12 cellular contexts compared by ENCODE assay signal in genomic region chr11:65554842-65555395, GRCh38. TPM values are rescaled to one million over a fixed set of nuclear protein-coding genes. Genes with fewer than 3 reads are reported as not detected.
DNase-seq lines count a peak whose midpoint lies in the region; ATAC-seq, FAIRE-seq and TF ChIP-seq lines count a peak whose summit lies in the region.
"Had no signal": no experiment of that assay in that cellular context is flagged by ENCODE, and none has a peak within 500 bp of the region (broad histone marks: within the 10 kb centered on the region; RNA-seq: fewer than 3 reads in every experiment).

No MANE protein-coding gene starts in this region.

- intact Hi-C loops in HepG2 (cut with micrococcal nuclease; ENCODE audit: unreplicated experiment) (no loop called here), right lobe of liver (cut with DNase I) (no loop called here), natural killer cell (cut with micrococcal nuclease) (no loop called here)

- no peak for TF ChIP-seq CTCF in HepG2 (CRISPR knock-in tag; IDR thresholded peaks at IDR 0.05)
- TF ChIP-seq CTCF in right lobe of liver (IDR thresholded peaks at IDR 0.05): no peak
- TF ChIP-seq CTCF in natural killer cell (IDR thresholded peaks at IDR 0.05): no peak
- TF ChIP-seq CTCF in endodermal cell (conservative IDR thresholded peaks at IDR 0.05): no peak

- CTCF ChIA-PET in HepG2 (lab: Yijun Ruan, JAX; ENCODE audit: low intra/inter-chr PET ratio, low total read pairs): no interaction called here

- H3K27ac ChIP-seq in HepG2 (ENCODE audit: extremely low read length, insufficient read depth, low read length): no peak overlapping the region
- H3K27ac ChIP-seq in right lobe of liver: no peak overlapping the region
- H3K27ac ChIP-seq in endodermal cell (ENCODE audit: low read depth, low read length): no peak overlapping the region

- peaks cover 8% of the 10 kb centered on the region for H3K79me2 ChIP-seq in HepG2 (ENCODE audit: insufficient read depth, low read length)

- H3K9me3 Mint-ChIP-seq in natural killer cell (no peaks in the 10 kb centered on the region), endodermal cell (no peaks in the 10 kb centered on the region)

- no peak for TF ChIP-seq EP300 in HepG2 (IDR thresholded peaks at IDR 0.05; ENCODE audit: low read depth in 2 of 2, low read length in 2 of 2)
- TF ChIP-seq EP300 in HepG2 (CRISPR knock-in tag; IDR thresholded peaks at IDR 0.05; ENCODE audit: borderline replicate concordance): no peak

- H3K36me3 ChIP-seq in HepG2 (replicated peaks in 1 of 2; ENCODE audit: control insufficient read depth in 1 of 2, insufficient read depth in 2 of 2, low read length in 2 of 2) (no peaks in the 10 kb centered on the region; a peak in 1 of 5 replicates), right lobe of liver (no peaks in the 10 kb centered on the region), adipocyte (ENCODE audit: control insufficient read depth, insufficient read depth, low read length, severe bottlenecking) (peaks cover 9% of the 10 kb centered on the region), endodermal cell (ENCODE audit: control insufficient read depth, insufficient read depth, low read length) (no peaks in the 10 kb centered on the region)

- H3K27me3 ChIP-seq in HepG2 (ENCODE audit: control insufficient read depth in 1 of 2, insufficient read depth in 2 of 2, low read length in 2 of 2) (no peaks in the 10 kb centered on the region), right lobe of liver (no peaks in the 10 kb centered on the region), adipocyte (replicated peaks; ENCODE audit: control insufficient read depth, insufficient read depth, low read length) (no peaks in the 10 kb centered on the region), endodermal cell (ENCODE audit: control insufficient read depth, insufficient read depth, low read length, poor library complexity, severe bottlenecking) (peaks cover 15% of the 10 kb centered on the region)

- in situ Hi-C loops in HepG2 (cut with HindIII; ENCODE audit: extremely low pct_ligation_motif_present, low pct_unique_long_range_greater_than_20kb): loop anchor here (10.0 kb wide), 1 partner anchor 300 kb away; the partner anchor contains the start of gene CFL1

- no peak overlapping the region; a peak in 1 of 6 replicates for H3K4me3 ChIP-seq in HepG2 (replicated peaks in 1 of 3; ENCODE audit: insufficient read depth in 1 of 3, low read depth in 2 of 3, low read length in 3 of 3)
- no peak overlapping the region for H3K4me3 ChIP-seq in right lobe of liver
- H3K4me3 ChIP-seq in adipocyte (ENCODE audit: low read length): no peak overlapping the region
- no peak overlapping the region for H3K4me3 ChIP-seq in endodermal cell (ENCODE audit: low read length)

- H3K27me3 Mint-ChIP-seq in natural killer cell (ENCODE audit: low read depth in 2 of 2) (no peaks in the 10 kb centered on the region), endodermal cell (ENCODE audit: insufficient read depth) (peaks cover 64% of the 10 kb centered on the region)

- H3K4me3 Mint-ChIP-seq in natural killer cell: peak overlapping the region; percentile 60
- H3K4me3 Mint-ChIP-seq in endodermal cell: no peak overlapping the region

- peaks cover 10% of the 10 kb centered on the region; the same call in 1 of the 2 replicates for H4K20me1 ChIP-seq in HepG2 (ENCODE audit: insufficient read depth, low read length)

- H3K4me1 ChIP-seq in HepG2 (ENCODE audit: insufficient read depth, low read length): peaks cover 71% of the 10 kb centered on the region
- peaks cover 0 to 33% (median 7%) of the 10 kb centered on the region in 4 donors for H3K4me1 ChIP-seq in right lobe of liver
- peaks cover 35% of the 10 kb centered on the region for H3K4me1 ChIP-seq in adipocyte (ENCODE audit: control insufficient read depth, insufficient read depth, low read length)
- peaks cover 12% of the 10 kb centered on the region for H3K4me1 ChIP-seq in endodermal cell (ENCODE audit: control insufficient read depth, insufficient read depth, low read length)

- POLR2A ChIA-PET in HepG2 (lab: Yijun Ruan, JAX): interaction anchor here (0.8 kb wide), 1 partner anchor 30 kb away, joined by 4 read pairs; the partner anchor contains the start of gene SCYL1

- H3K9ac ChIP-seq in HepG2 (ENCODE audit: insufficient read depth, low read depth, low read length): no peak overlapping the region
- H3K9ac ChIP-seq in adipocyte (ENCODE audit: low read length): peak overlapping the region; percentile 37
- H3K9ac ChIP-seq in endodermal cell (ENCODE audit: extremely low read depth, low read length, poor library complexity, severe bottlenecking): no peak overlapping the region

- no peak for TF ChIP-seq POLR2A in HepG2 (IDR thresholded peaks at IDR 0.05; ENCODE audit: insufficient read depth in 1 of 2, low read depth in 2 of 2, low read length in 2 of 2)
- TF ChIP-seq POLR2A in right lobe of liver (IDR thresholded peaks at IDR 0.05): no peak

- no peak for DNase-seq in HepG2 (ENCODE audit: low spot score)
- DNase-seq in right lobe of liver: no peak
- no peak for DNase-seq in adipocyte (ENCODE audit: low read depth)
- no peak for DNase-seq in natural killer cell
- no peak for DNase-seq in activated effector memory CD4-positive, alpha-beta T cell treated with Interleukin-2 at 50 U/mL for 16 hours
- no peak for DNase-seq in endodermal cell
- DNase-seq in NCI-H526 treated with DMSO at 0.1 percent for 48 hours (lab: John Stamatoyannopoulos, UW): no peak
- DNase-seq in AML-193 (lab: John Stamatoyannopoulos, UW): no peak
- DNase-seq: KG1, NCI-H510A had no signal

- 0 out of 2 replicates have a peak overlapping the region, but pooled peaks have one; percentile 94 for H3K4me2 ChIP-seq in HepG2 (ENCODE audit: low read depth, low read length)

- H3K9me3 ChIP-seq in HepG2 (ENCODE audit: low read length) (no peaks in the 10 kb centered on the region), right lobe of liver (no peaks in the 10 kb centered on the region), adipocyte (ENCODE audit: control insufficient read depth, low read length) (no peaks in the 10 kb centered on the region), endodermal cell (ENCODE audit: control insufficient read depth, low read length) (no peaks in the 10 kb centered on the region)

- no peak overlapping the region for H2AFZ ChIP-seq in HepG2 (ENCODE audit: low read length)

- no TSS peak for BruUV-seq in HepG2 (replicated peaks; lab: Mats Ljungman, UMichigan)

- H3K36me3 Mint-ChIP-seq in natural killer cell (no peaks in the 10 kb centered on the region), endodermal cell (ENCODE audit: low read depth) (no peaks in the 10 kb centered on the region)

- 89% methylated on average over 4 of the region's 4 CpGs for WGBS in HepG2 (ENCODE audit: low lambda C conversion rate)
- WGBS in right lobe of liver (ENCODE audit: insufficient coverage, low coverage, low lambda C conversion rate, missing lambda C conversion rate): 80% methylated on average over 3 of the region's 4 CpGs
- 87 to 100% methylated on average over 1 to 4 of the region's 4 CpGs for WGBS in endodermal cell (ENCODE audit: insufficient coverage in 1 of 2, insufficient read length in 1 of 2), 2 experiments

- TF ChIP-seq RAD21 in HepG2 (CRISPR knock-in tag; IDR thresholded peaks at IDR 0.05): no peak

- no peak for FAIRE-seq in HepG2 (lab: Jason Lieb, UNC)
- FAIRE-seq: endothelial cell of umbilical vein, GM12892 had no signal

- peak overlapping the region; percentile 88 to 95 for H3K27ac Mint-ChIP-seq in natural killer cell
- no peak overlapping the region for H3K27ac Mint-ChIP-seq in endodermal cell

- ATAC-seq in HepG2: no peak
- no peak for ATAC-seq in right lobe of liver
- ATAC-seq in natural killer cell: no peak

- H3K4me1 Mint-ChIP-seq in natural killer cell (peaks cover 39 to 65% of the 10 kb centered on the region in 2 donors), endodermal cell (peaks cover 25% of the 10 kb centered on the region)

RNA-seq across cellular contexts. Expression of gene LTBP3, which starts 3.2 kb away (rescaled TPM):
- total RNA-seq in HepG2 (2016; rRNA removed; fragmentation: Illumina TruSeq; extraction: Trizol): 4.2 and 12.2 TPM in 2 replicates
- total RNA-seq in HepG2 (2016; cell fraction: cytosol; rRNA removed; fragmentation: Illumina TruSeq; extraction: Trizol; ENCODE audit: low read depth): 3.8 and 4.6 TPM in 2 replicates
- 3.1 and 14.2 TPM in 2 replicates for total RNA-seq in HepG2 (2016; cell fraction: insoluble cytoplasmic fraction; rRNA removed; fragmentation: Illumina TruSeq; extraction: Trizol)
- total RNA-seq in HepG2 (2016; cell fraction: membrane; rRNA removed; fragmentation: Illumina TruSeq; extraction: Trizol): 6.5 and 7.6 TPM in 2 replicates
- 18.0 and 20.1 TPM in 2 replicates for total RNA-seq in HepG2 (2016; cell fraction: nucleus; rRNA removed; fragmentation: Illumina TruSeq; extraction: Trizol)
- polyA plus RNA-seq in HepG2 (2011; rRNA removed): 60.3 and 68.1 TPM in 2 replicates
- polyA plus RNA-seq in HepG2 (2011; cell fraction: cytosol; rRNA removed): 16.4 and 24.6 TPM in 2 replicates
- 549 and 694 TPM in 2 replicates for polyA plus RNA-seq in HepG2 (2011; cell fraction: nucleus; rRNA removed)
- polyA plus RNA-seq in HepG2 (2012): 41.0 and 45.6 TPM in 2 replicates
- 2.1 and 2.8 TPM in 2 replicates for polyA plus RNA-seq in HepG2 (2016; cell fraction: cytosol; fragmentation: Illumina TruSeq; extraction: Trizol; ENCODE audit: low read depth)
- polyA plus RNA-seq in HepG2 (2016; cell fraction: insoluble cytoplasmic fraction; fragmentation: Illumina TruSeq; extraction: Trizol; ENCODE audit: low read depth): 7.3 and 9.4 TPM in 2 replicates
- 6.0 and 7.1 TPM in 2 replicates for polyA plus RNA-seq in HepG2 (2016; cell fraction: membrane; fragmentation: Illumina TruSeq; extraction: Trizol; ENCODE audit: low read depth)
- 129 and 139 TPM in 2 replicates for polyA plus RNA-seq in HepG2 (2016; cell fraction: nucleus; fragmentation: Illumina TruSeq; extraction: Trizol; ENCODE audit: insufficient read depth, low read depth)
- 12.7 and 25.1 TPM in 2 replicates for polyA minus RNA-seq in HepG2 (2011; rRNA and poly(A)+ RNA removed; ENCODE audit: low replicate concordance)
- 13.7 and 23.3 TPM in 2 replicates for polyA minus RNA-seq in HepG2 (2011; cell fraction: cytosol; rRNA and poly(A)+ RNA removed)
- 36.4 and 39.8 TPM in 2 replicates for polyA minus RNA-seq in HepG2 (2011; cell fraction: nucleus; rRNA and poly(A)+ RNA removed)
- 10 to 100 TPM; 26.6 to 94.1 (median 46.8) TPM for total RNA-seq in right lobe of liver
- 100 to 1,000 TPM; 121 to 155 (median 140) TPM for total RNA-seq in natural killer cell
- 10 to 100 TPM; 19.7 to 24.2 TPM for total RNA-seq in endodermal cell
- polyA plus RNA-seq in endodermal cell (2013, experiment 1 of 2): 23.3 TPM
- polyA plus RNA-seq in endodermal cell (2013, experiment 2 of 2): 23.8 TPM

RNA-seq across cellular contexts. Expression of gene ZNRD2, which starts 15.4 kb away (rescaled TPM):
- total RNA-seq in HepG2 (2016; rRNA removed; fragmentation: Illumina TruSeq; extraction: Trizol) (34.0 and 40.0 TPM in 2 replicates), right lobe of liver (10 to 100 TPM; 11.6 to 43.2 (median 16.5) TPM), natural killer cell (10 to 100 TPM; 40.9 to 64.1 (median 60.0) TPM), endodermal cell (10 to 100 TPM; 32.8 to 36.5 TPM)
- total RNA-seq in HepG2 (2016; cell fraction: cytosol; rRNA removed; fragmentation: Illumina TruSeq; extraction: Trizol; ENCODE audit: low read depth): 15.3 and 19.2 TPM in 2 replicates
- 32.9 and 41.5 TPM in 2 replicates for total RNA-seq in HepG2 (2016; cell fraction: insoluble cytoplasmic fraction; rRNA removed; fragmentation: Illumina TruSeq; extraction: Trizol)
- 16.0 and 17.9 TPM in 2 replicates for total RNA-seq in HepG2 (2016; cell fraction: membrane; rRNA removed; fragmentation: Illumina TruSeq; extraction: Trizol)
- 11.5 and 15.7 TPM in 2 replicates for total RNA-seq in HepG2 (2016; cell fraction: nucleus; rRNA removed; fragmentation: Illumina TruSeq; extraction: Trizol)
- polyA plus RNA-seq in HepG2 (2011; rRNA removed): 29.2 and 31.4 TPM in 2 replicates
- polyA plus RNA-seq in HepG2 (2011; cell fraction: cytosol; rRNA removed): 24.1 and 41.2 TPM in 2 replicates
- polyA plus RNA-seq in HepG2 (2011; cell fraction: nucleus; rRNA removed): 48.9 and 54.8 TPM in 2 replicates
- 25.2 and 28.5 TPM in 2 replicates for polyA plus RNA-seq in HepG2 (2012)
- 26.6 and 28.0 TPM in 2 replicates for polyA plus RNA-seq in HepG2 (2016; cell fraction: cytosol; fragmentation: Illumina TruSeq; extraction: Trizol; ENCODE audit: low read depth)
- polyA plus RNA-seq in HepG2 (2016; cell fraction: insoluble cytoplasmic fraction; fragmentation: Illumina TruSeq; extraction: Trizol; ENCODE audit: low read depth): 42.9 and 46.1 TPM in 2 replicates
- 23.7 and 24.4 TPM in 2 replicates for polyA plus RNA-seq in HepG2 (2016; cell fraction: membrane; fragmentation: Illumina TruSeq; extraction: Trizol; ENCODE audit: low read depth)
- 31.1 and 33.2 TPM in 2 replicates for polyA plus RNA-seq in HepG2 (2016; cell fraction: nucleus; fragmentation: Illumina TruSeq; extraction: Trizol; ENCODE audit: insufficient read depth, low read depth)
- polyA minus RNA-seq in HepG2 (2011; rRNA and poly(A)+ RNA removed; ENCODE audit: low replicate concordance): 18.6 and 34.8 TPM in 2 replicates
- polyA minus RNA-seq in HepG2 (2011; cell fraction: cytosol; rRNA and poly(A)+ RNA removed): 8.6 and 11.3 TPM in 2 replicates
- polyA minus RNA-seq in HepG2 (2011; cell fraction: nucleus; rRNA and poly(A)+ RNA removed): 12.0 and 19.5 TPM in 2 replicates
- polyA plus RNA-seq in endodermal cell (2013, experiment 1 of 2): 44.3 TPM
- polyA plus RNA-seq in endodermal cell (2013, experiment 2 of 2): 45.3 TPM

RNA-seq across cellular contexts. Expression of gene FAM89B, which starts 17.4 kb away (rescaled TPM):
- total RNA-seq in HepG2 (2016; rRNA removed; fragmentation: Illumina TruSeq; extraction: Trizol) (3.6 and 5.7 TPM in 2 replicates), right lobe of liver (10 to 100 TPM; 12.8 to 20.6 (median 14.6) TPM), natural killer cell (10 to 100 TPM; 41.4 to 52.4 (median 44.6) TPM), endodermal cell (10 to 100 TPM; 23.3 to 24.9 TPM)
- total RNA-seq in HepG2 (2016; cell fraction: cytosol; rRNA removed; fragmentation: Illumina TruSeq; extraction: Trizol; ENCODE audit: low read depth): 7.8 and 8.7 TPM in 2 replicates
- 4.0 and 5.2 TPM in 2 replicates for total RNA-seq in HepG2 (2016; cell fraction: insoluble cytoplasmic fraction; rRNA removed; fragmentation: Illumina TruSeq; extraction: Trizol)
- total RNA-seq in HepG2 (2016; cell fraction: membrane; rRNA removed; fragmentation: Illumina TruSeq; extraction: Trizol): 8.0 and 9.6 TPM in 2 replicates
- total RNA-seq in HepG2 (2016; cell fraction: nucleus; rRNA removed; fragmentation: Illumina TruSeq; extraction: Trizol): 2.9 and 4.0 TPM in 2 replicates
- polyA plus RNA-seq in HepG2 (2011; rRNA removed): 8.0 and 11.5 TPM in 2 replicates
- 5.8 and 9.6 TPM in 2 replicates for polyA plus RNA-seq in HepG2 (2011; cell fraction: cytosol; rRNA removed)
- 29.0 and 34.8 TPM in 2 replicates for polyA plus RNA-seq in HepG2 (2011; cell fraction: nucleus; rRNA removed)
- 3.6 and 5.3 TPM in 2 replicates for polyA plus RNA-seq in HepG2 (2012)
- 19.5 and 20.4 TPM in 2 replicates for polyA plus RNA-seq in HepG2 (2016; cell fraction: cytosol; fragmentation: Illumina TruSeq; extraction: Trizol; ENCODE audit: low read depth)
- 7.9 and 9.1 TPM in 2 replicates for polyA plus RNA-seq in HepG2 (2016; cell fraction: insoluble cytoplasmic fraction; fragmentation: Illumina TruSeq; extraction: Trizol; ENCODE audit: low read depth)
- 15.3 and 15.7 TPM in 2 replicates for polyA plus RNA-seq in HepG2 (2016; cell fraction: membrane; fragmentation: Illumina TruSeq; extraction: Trizol; ENCODE audit: low read depth)
- polyA plus RNA-seq in HepG2 (2016; cell fraction: nucleus; fragmentation: Illumina TruSeq; extraction: Trizol; ENCODE audit: insufficient read depth, low read depth): 11.6 and 13.0 TPM in 2 replicates
- 11.8 and 23.8 TPM in 2 replicates for polyA minus RNA-seq in HepG2 (2011; rRNA and poly(A)+ RNA removed; ENCODE audit: low replicate concordance)
- 1.9 and 4.2 TPM in 2 replicates for polyA minus RNA-seq in HepG2 (2011; cell fraction: cytosol; rRNA and poly(A)+ RNA removed)
- polyA minus RNA-seq in HepG2 (2011; cell fraction: nucleus; rRNA and poly(A)+ RNA removed): 4.5 and 5.1 TPM in 2 replicates
- 52.4 TPM for polyA plus RNA-seq in endodermal cell (2013, experiment 1 of 2)
- polyA plus RNA-seq in endodermal cell (2013, experiment 2 of 2): 52.7 TPM

RNA-seq across cellular contexts. Expression of gene EHBP1L1, which starts 20.9 kb away (rescaled TPM):
- 5.4 and 10.6 TPM in 2 replicates for total RNA-seq in HepG2 (2016; rRNA removed; fragmentation: Illumina TruSeq; extraction: Trizol)
- 2.5 and 2.6 TPM in 2 replicates for total RNA-seq in HepG2 (2016; cell fraction: cytosol; rRNA removed; fragmentation: Illumina TruSeq; extraction: Trizol; ENCODE audit: low read depth)
- 3.9 and 9.7 TPM in 2 replicates for total RNA-seq in HepG2 (2016; cell fraction: insoluble cytoplasmic fraction; rRNA removed; fragmentation: Illumina TruSeq; extraction: Trizol)
- 3.4 TPM in 2 replicates for total RNA-seq in HepG2 (2016; cell fraction: membrane; rRNA removed; fragmentation: Illumina TruSeq; extraction: Trizol)
- 7.8 and 8.4 TPM in 2 replicates for total RNA-seq in HepG2 (2016; cell fraction: nucleus; rRNA removed; fragmentation: Illumina TruSeq; extraction: Trizol)
- polyA plus RNA-seq in HepG2 (2011; rRNA removed): 8.3 and 14.4 TPM in 2 replicates
- polyA plus RNA-seq in HepG2 (2011; cell fraction: cytosol; rRNA removed): 7.1 and 10.0 TPM in 2 replicates
- polyA plus RNA-seq in HepG2 (2011; cell fraction: nucleus; rRNA removed): 74.9 and 85.5 TPM in 2 replicates
- polyA plus RNA-seq in HepG2 (2012): 9.8 and 10.7 TPM in 2 replicates
- 0.58 and 0.94 TPM in 2 replicates for polyA plus RNA-seq in HepG2 (2016; cell fraction: cytosol; fragmentation: Illumina TruSeq; extraction: Trizol; ENCODE audit: low read depth)
- polyA plus RNA-seq in HepG2 (2016; cell fraction: insoluble cytoplasmic fraction; fragmentation: Illumina TruSeq; extraction: Trizol; ENCODE audit: low read depth): 4.6 and 5.1 TPM in 2 replicates
- 0.79 and 1.3 TPM in 2 replicates for polyA plus RNA-seq in HepG2 (2016; cell fraction: membrane; fragmentation: Illumina TruSeq; extraction: Trizol; ENCODE audit: low read depth)
- 27.0 and 30.2 TPM in 2 replicates for polyA plus RNA-seq in HepG2 (2016; cell fraction: nucleus; fragmentation: Illumina TruSeq; extraction: Trizol; ENCODE audit: insufficient read depth, low read depth)
- 23.3 and 45.1 TPM in 2 replicates for polyA minus RNA-seq in HepG2 (2011; rRNA and poly(A)+ RNA removed; ENCODE audit: low replicate concordance)
- polyA minus RNA-seq in HepG2 (2011; cell fraction: cytosol; rRNA and poly(A)+ RNA removed): 7.6 and 13.2 TPM in 2 replicates
- polyA minus RNA-seq in HepG2 (2011; cell fraction: nucleus; rRNA and poly(A)+ RNA removed): 6.4 and 11.8 TPM in 2 replicates
- 10 to 100 TPM; 10.0 to 29.9 (median 13.7) TPM for total RNA-seq in right lobe of liver
- total RNA-seq in natural killer cell: 100 to 1,000 TPM; 129 to 137 (median 135) TPM
- 1 to 10 TPM; 6.2 to 9.8 TPM for total RNA-seq in endodermal cell
- polyA plus RNA-seq in endodermal cell (2013, experiment 1 of 2): 7.1 TPM
- 5.5 TPM for polyA plus RNA-seq in endodermal cell (2013, experiment 2 of 2)

RNA-seq across cellular contexts. Expression of gene SCYL1, which starts 30.0 kb away (rescaled TPM):
- total RNA-seq in HepG2 (2016; rRNA removed; fragmentation: Illumina TruSeq; extraction: Trizol) (61.7 and 65.9 TPM in 2 replicates), right lobe of liver (10 to 100 TPM; 51.3 to 82.3 (median 57.0) TPM), natural killer cell (10 to 100 TPM; 61.7 to 79.9 (median 71.3) TPM), endodermal cell (10 to 100 TPM; 62.9 to 67.4 TPM)
- total RNA-seq in HepG2 (2016; cell fraction: cytosol; rRNA removed; fragmentation: Illumina TruSeq; extraction: Trizol; ENCODE audit: low read depth): 25.8 and 30.8 TPM in 2 replicates
- total RNA-seq in HepG2 (2016; cell fraction: insoluble cytoplasmic fraction; rRNA removed; fragmentation: Illumina TruSeq; extraction: Trizol): 61.5 and 71.8 TPM in 2 replicates
- 42.4 and 48.2 TPM in 2 replicates for total RNA-seq in HepG2 (2016; cell fraction: membrane; rRNA removed; fragmentation: Illumina TruSeq; extraction: Trizol)
- total RNA-seq in HepG2 (2016; cell fraction: nucleus; rRNA removed; fragmentation: Illumina TruSeq; extraction: Trizol): 43.2 and 44.5 TPM in 2 replicates
- polyA plus RNA-seq in HepG2 (2011; rRNA removed): 103 and 122 TPM in 2 replicates
- polyA plus RNA-seq in HepG2 (2011; cell fraction: cytosol; rRNA removed): 86.0 and 134 TPM in 2 replicates
- 217 and 274 TPM in 2 replicates for polyA plus RNA-seq in HepG2 (2011; cell fraction: nucleus; rRNA removed)
- 38.8 and 49.2 TPM in 2 replicates for polyA plus RNA-seq in HepG2 (2012)
- polyA plus RNA-seq in HepG2 (2016; cell fraction: cytosol; fragmentation: Illumina TruSeq; extraction: Trizol; ENCODE audit: low read depth): 18.7 and 21.2 TPM in 2 replicates
- polyA plus RNA-seq in HepG2 (2016; cell fraction: insoluble cytoplasmic fraction; fragmentation: Illumina TruSeq; extraction: Trizol; ENCODE audit: low read depth): 66.5 and 66.9 TPM in 2 replicates
- 31.2 and 33.8 TPM in 2 replicates for polyA plus RNA-seq in HepG2 (2016; cell fraction: membrane; fragmentation: Illumina TruSeq; extraction: Trizol; ENCODE audit: low read depth)
- 90.8 and 91.5 TPM in 2 replicates for polyA plus RNA-seq in HepG2 (2016; cell fraction: nucleus; fragmentation: Illumina TruSeq; extraction: Trizol; ENCODE audit: insufficient read depth, low read depth)
- polyA minus RNA-seq in HepG2 (2011; rRNA and poly(A)+ RNA removed; ENCODE audit: low replicate concordance): 110 and 139 TPM in 2 replicates
- 43.9 and 59.3 TPM in 2 replicates for polyA minus RNA-seq in HepG2 (2011; cell fraction: cytosol; rRNA and poly(A)+ RNA removed)
- polyA minus RNA-seq in HepG2 (2011; cell fraction: nucleus; rRNA and poly(A)+ RNA removed): 34.2 and 36.4 TPM in 2 replicates
- polyA plus RNA-seq in endodermal cell (2013, experiment 1 of 2): 54.0 TPM
- 51.0 TPM for polyA plus RNA-seq in endodermal cell (2013, experiment 2 of 2)
